ENCODE assay signal across 8 cellular contexts in the genomic region with DNA sequence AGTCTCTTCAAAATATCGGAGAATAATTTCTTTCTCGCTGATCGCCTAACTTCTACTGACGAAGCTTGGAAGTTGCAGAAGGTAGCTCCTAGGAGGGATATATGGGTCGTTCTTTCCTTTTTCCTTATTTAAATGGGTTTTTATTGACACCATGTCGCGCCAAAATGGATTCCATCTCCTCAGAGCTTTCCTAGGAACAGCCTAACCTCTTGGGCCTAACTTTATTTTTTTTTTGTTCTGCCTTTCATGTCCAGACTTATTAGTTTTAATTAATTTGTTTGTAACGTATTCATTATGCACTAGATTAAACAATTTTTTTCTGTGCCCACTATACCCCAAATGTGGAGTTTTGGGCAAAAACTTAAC.
DNase-seq lines count a peak whose midpoint lies in the region; ATAC-seq and TF ChIP-seq lines count a peak whose summit lies in the region.

No MANE protein-coding gene starts in this region.

- peaks cover 36% of the 10 kb centered on the region for H3K36me3 Mint-ChIP-seq in Calu3 (ENCODE audit: insufficient read depth, unreplicated experiment)

- no peaks in the 10 kb centered on the region for H3K27me3 Mint-ChIP-seq in Calu3 (ENCODE audit: unreplicated experiment)

- 0% methylated on average over 8 of the region's 8 CpGs for WGBS in lung, 2 donors

- in situ Hi-C loops in brain microvascular endothelial cell (cut with HindIII; ENCODE audit: low pct_ligation_motif_present, low sequenced_read_pairs), result no loop called here
- in situ Hi-C loops in KBM-7 (cut with MboI; ENCODE audit: low pct_unique_long_range_greater_than_20kb, low sequenced_read_pairs), result no loop called here

- H3K27ac ChIP-seq in HUES48 (ENCODE audit: low read depth, low read length) (peak overlapping the region; percentile 83), brain microvascular endothelial cell (peak overlapping the region; percentile 90), lung (ENCODE audit: low read depth in 1 of 2, low read length in 1 of 2) (peak overlapping the region; percentile 83 to 96)

- intact Hi-C loops in Calu3 (cut with micrococcal nuclease; ENCODE audit: unreplicated experiment), result no loop called here

- no peak for DNase-seq in Calu3
- DNase-seq in brain microvascular endothelial cell, result no peak
- DNase-seq in lung (ENCODE audit: low spot score), result no peak
- DNase-seq in KBM-7, result no peak
- DNase-seq in NCI-H1694 (lab: John Stamatoyannopoulos, UW), result no peak

- no peaks in the 10 kb centered on the region for H3K4me1 Mint-ChIP-seq in Calu3 (ENCODE audit: low read depth, unreplicated experiment)

- H3K4me3 ChIP-seq in HUES48 (ENCODE audit: low read depth, low read length), result peak overlapping the region; percentile 81
- peak overlapping the region; percentile 93 for H3K4me3 ChIP-seq in brain microvascular endothelial cell (ENCODE audit: low read depth, low read length)
- peak overlapping the region; percentile 84 for H3K4me3 ChIP-seq in lung

- ATAC-seq in lung (ENCODE audit: insufficient read depth, low FRiP score), result no peak
- ATAC-seq in GM21619 (IDR thresholded peaks at IDR 0.05; ENCODE audit: unreplicated experiment), result no peak
- no peak for ATAC-seq in HG02759 (IDR thresholded peaks at IDR 0.05; ENCODE audit: unreplicated experiment)

- CTCF ChIA-PET in Calu3 (lab: Charles Lee), result no interaction called here

- BruUV-seq in Calu3 (replicated peaks; lab: Mats Ljungman, UMichigan), result TSS peak; percentile 66

- H3K27ac Mint-ChIP-seq in Calu3 (ENCODE audit: unreplicated experiment), result peak overlapping the region; percentile 88

- no peak for TF ChIP-seq CTCF in Calu3 (IDR thresholded peaks at IDR 0.05; ENCODE audit: unreplicated experiment)
- no peak for TF ChIP-seq CTCF in brain microvascular endothelial cell (IDR thresholded peaks at IDR 0.05; ENCODE audit: low read depth, low read length, missing control alignments)
- TF ChIP-seq CTCF in lung (IDR thresholded peaks at IDR 0.05; ENCODE audit: control extremely low read depth, extremely low read depth), result no peak

- H3K9me3 Mint-ChIP-seq in Calu3 (ENCODE audit: low read depth, unreplicated experiment), result no peaks in the 10 kb centered on the region

- H3K36me3 ChIP-seq in HUES48 (ENCODE audit: control insufficient read depth, insufficient read depth, low read length), result peaks cover 34% of the 10 kb centered on the region
- peaks cover 6% of the 10 kb centered on the region for H3K36me3 ChIP-seq in brain microvascular endothelial cell (replicated peaks)
- H3K36me3 ChIP-seq in lung (ENCODE audit: control insufficient read depth in 2 of 2, insufficient read depth in 2 of 2, low read length in 2 of 2), result peaks cover 0 to 2% of the 10 kb centered on the region in 2 donors

- H3K27me3 ChIP-seq in HUES48 (ENCODE audit: control insufficient read depth, insufficient read depth, low read length) (no peaks in the 10 kb centered on the region), brain microvascular endothelial cell (replicated peaks) (no peaks in the 10 kb centered on the region), lung (ENCODE audit: control insufficient read depth, insufficient read depth) (no peaks in the 10 kb centered on the region)

- H3K9ac ChIP-seq in HUES48 (ENCODE audit: low read depth, low read length), result peak overlapping the region; percentile 96

- H3K4me1 ChIP-seq in HUES48 (ENCODE audit: control insufficient read depth, insufficient read depth, low read length) (peaks cover 9% of the 10 kb centered on the region), lung (ENCODE audit: control insufficient read depth in 2 of 2, insufficient read depth in 2 of 2, low read length in 2 of 2) (peaks cover 0 to 3% of the 10 kb centered on the region in 2 donors)

- H3K9me3 ChIP-seq in HUES48 (ENCODE audit: control insufficient read depth, insufficient read depth, low read length), result no peaks in the 10 kb centered on the region
- no peaks in the 10 kb centered on the region for H3K9me3 ChIP-seq in lung (ENCODE audit: control insufficient read depth in 2 of 2, insufficient read depth in 1 of 2, low read length in 1 of 2)

- peak overlapping the region; percentile 69 for H3K4me3 Mint-ChIP-seq in Calu3 (ENCODE audit: low read depth, unreplicated experiment)
